In genomic region chrX:119647552-119648420, GRCh38 we compare ENCODE assay signal across 8 cellular contexts. TPM values are rescaled to one million over a fixed set of nuclear protein-coding genes. Genes with fewer than 3 reads are reported as not detected.
DNase-seq lines count a peak whose midpoint lies in the region; ATAC-seq and TF ChIP-seq lines count a peak whose summit lies in the region.

No MANE protein-coding gene starts in this region.

- DNase-seq in activated CD8-positive, alpha-beta memory T cell treated with anti-CD3 and anti-CD28 coated beads for 24 hours, result peak; percentile 78
- peak; percentile 81 for DNase-seq in stimulated activated CD4-positive, alpha-beta T cell treated with anti-CD3 and anti-CD28 coated beads, Interleukin-1b, Interleukin-23, amount 100 ng/mL, for 48 hours
- DNase-seq in AG08396 (ENCODE audit: low spot score) (no peak), hypothalamus (lab: John Stamatoyannopoulos, UW) (no peak), esophagus muscularis mucosa (ENCODE audit: extremely low spot score) (no peak), inferior parietal cortex (ENCODE audit: extremely low spot score) (no peak)

- TF ChIP-seq CTCF in esophagus muscularis mucosa (IDR thresholded peaks at IDR 0.05), result no peak

- no peak overlapping the region for H3K4me3 ChIP-seq in esophagus muscularis mucosa

- no peak overlapping the region for H3K27ac ChIP-seq in esophagus muscularis mucosa (replicated peaks in 1 of 4)

- H3K36me3 ChIP-seq in esophagus muscularis mucosa, result peaks cover 0 to 27% (median 10%) of the 10 kb centered on the region in 4 donors

- no peaks in the 10 kb centered on the region for H3K4me1 ChIP-seq in esophagus muscularis mucosa

- no peaks in the 10 kb centered on the region for H3K9me3 ChIP-seq in esophagus muscularis mucosa

- ATAC-seq in GM18909 (IDR thresholded peaks at IDR 0.05; ENCODE audit: poor library complexity, unreplicated experiment), result peak; percentile 96
- ATAC-seq in HG03045 (IDR thresholded peaks at IDR 0.05; ENCODE audit: unreplicated experiment), result peak; percentile 93

- WGBS in esophagus muscularis mucosa, result 84% methylated on average over 17 of the region's 17 CpGs

- no peaks in the 10 kb centered on the region for H3K27me3 ChIP-seq in esophagus muscularis mucosa

- intact Hi-C loops in esophagus muscularis mucosa (cut with DNase I), result no loop called here

- no peak for TF ChIP-seq POLR2A in esophagus muscularis mucosa (IDR thresholded peaks at IDR 0.05; ENCODE audit: low read depth)

- no peak for TF ChIP-seq EP300 in esophagus muscularis mucosa (IDR thresholded peaks at IDR 0.05)

RNA-seq across cellular contexts. Expression of gene NKRF, which starts 41.6 kb away (rescaled TPM):
- total RNA-seq in esophagus muscularis mucosa, result 1 to 10 TPM; 3.3 to 6.7 (median 5.3) TPM

RNA-seq across cellular contexts. Expression of gene SEPTIN6, which starts 45.2 kb away (rescaled TPM):
- total RNA-seq in esophagus muscularis mucosa, result 10 to 100 TPM; 51.5 to 67.2 (median 60.5) TPM

Comparison
In these comparisons a context has a peak if more than half of its experiments do, and no peak if none do; other contexts are left out.
1. DNase-seq: peak in activated CD8-positive, alpha-beta memory T cell treated with anti-CD3 and anti-CD28 coated beads for 24 hours (single experiment) and stimulated activated CD4-positive, alpha-beta T cell treated with anti-CD3 and anti-CD28 coated beads, Interleukin-1b, Interleukin-23, amount 100 ng/mL, for 48 hours (single experiment); none in AG08396 (single experiment), hypothalamus (0 of 51), esophagus muscularis mucosa (single experiment) and inferior parietal cortex (single experiment).